Comparison of ENCODE assay signal across 8 cellular contexts in genomic region chr19:42683917-42684513, GRCh38. TPM values are rescaled to one million over a fixed set of nuclear protein-coding genes. Genes with fewer than 3 reads are reported as not detected.
DNase-seq lines count a peak whose midpoint lies in the region; ATAC-seq and TF ChIP-seq lines count a peak whose summit lies in the region.

No MANE protein-coding gene starts in this region.

- in situ Hi-C loops in GM13977 (cut with MboI; ENCODE audit: low pct_unique_long_range_greater_than_20kb, low sequenced_read_pairs, unreplicated experiment) = no loop called here

- DNase-seq in BJ (ENCODE audit: low read depth) (no peak), GM13977 (ENCODE audit: low spot score) (no peak), iPS-NIHi7 (ENCODE audit: extremely low spot score) (peak; percentile 15)

- peaks cover 2% of the 10 kb centered on the region; the same call in 1 of the 2 replicates for H3K27me3 ChIP-seq in BJ (ENCODE audit: control insufficient read depth, insufficient read depth, low read length)

- H3K27ac ChIP-seq in VCaP = no peak overlapping the region

- TF ChIP-seq CTCF in BJ (IDR thresholded peaks at IDR 0.05; ENCODE audit: insufficient read depth, low read depth, low read length) = peak; percentile 71
- peak; percentile 55 for TF ChIP-seq CTCF in GM13977 (IDR thresholded peaks at IDR 0.05; ENCODE audit: extremely low read depth, insufficient read depth, missing control alignments)
- peak; percentile 77 for TF ChIP-seq CTCF in VCaP (conservative IDR thresholded peaks at IDR 0.05)

- ATAC-seq in GM21423 (IDR thresholded peaks at IDR 0.05; ENCODE audit: unreplicated experiment) (no peak), esophagus mucosa (no peak), HG03039 (IDR thresholded peaks at IDR 0.05; ENCODE audit: unreplicated experiment) (no peak), GM21381 (IDR thresholded peaks at IDR 0.05; ENCODE audit: unreplicated experiment) (no peak)

- POLR2A ChIA-PET in BJ (lab: Charles Lee) = interaction anchor here (0.6 kb wide), 1 partner anchor 749 kb away, joined by 15 read pairs; no protein-coding TSS in a partner anchor

- no peaks in the 10 kb centered on the region for H3K36me3 ChIP-seq in BJ (ENCODE audit: control insufficient read depth, insufficient read depth, low read length)

- CTCF ChIA-PET in BJ (lab: Yijun Ruan, JAX) = interaction anchor here (0.6 to 4.7 kb wide), 21 partner anchors 9 to 203 kb away, joined by 3 to 38 read pairs (median 4); partner anchors contain the start of gene PSG3

- H3K4me3 ChIP-seq in BJ (ENCODE audit: low read depth, low read length) = no peak overlapping the region

RNA-seq across cellular contexts. Expression of gene PSG3, which starts 56.3 kb away (rescaled TPM):
- polyA plus RNA-seq in BJ (2011; rRNA removed) = 0.39 and 0.49 TPM in 2 replicates
- not detected in 2 replicates for polyA minus RNA-seq in BJ (2011; rRNA and poly(A)+ RNA removed)
- not detected for total RNA-seq in esophagus mucosa
